In genomic region chr21:36069713-36070573, GRCh38 we compare ENCODE assay signal across 8 cellular contexts. TPM values are rescaled to one million over a fixed set of nuclear protein-coding genes. Genes with fewer than 3 reads are reported as not detected.
A peak's percentile ranks its signal among the peaks of the same experiment; 100 is the strongest.
DNase-seq lines count a peak whose midpoint lies in the region; ATAC-seq, FAIRE-seq and TF ChIP-seq lines count a peak whose summit lies in the region.

Gene CBR1, plus strand, starts transcription at chr21:36070024. Its CDS starts 92 bp downstream, at chr21:36070116.

- POLR2A ChIA-PET in activated CD8-positive, alpha-beta T cell treated with anti-CD3 and anti-CD28 coated beads, Interleukin-2, amount 10 ng/mL, durations not matched to agents 7 days and 5 days (lab: Charles Lee), result interaction anchor here (0.6 to 2.4 kb wide), 8 partner anchors 8 to 198 kb away, joined by 3 to 32 read pairs (median 4); partner anchors contain the start of gene SETD4

- ATAC-seq in HG03457 (IDR thresholded peaks at IDR 0.05; ENCODE audit: unreplicated experiment), result peak; percentile 82
- ATAC-seq in activated CD8-positive, alpha-beta T cell treated with anti-CD3 and anti-CD28 coated beads, Interleukin-2, amount 10 ng/mL, durations not matched to agents 7 days and 5 days, result peak; percentile 97

- no peak for TF ChIP-seq CTCF in lower leg skin (IDR thresholded peaks at IDR 0.05)

- no peak for FAIRE-seq in GM19239 (lab: Jason Lieb, UNC)

- H3K4me1 Mint-ChIP-seq in activated CD8-positive, alpha-beta T cell treated with anti-CD3 and anti-CD28 coated beads, Interleukin-2, amount 10 ng/mL, durations not matched to agents 7 days and 5 days (ENCODE audit: low read depth), result peaks cover 44% of the 10 kb centered on the region

- no peak for TF ChIP-seq POLR2A in lower leg skin (IDR thresholded peaks at IDR 0.05)

- peaks cover 47% of the 10 kb centered on the region for H3K36me3 Mint-ChIP-seq in activated CD8-positive, alpha-beta T cell treated with anti-CD3 and anti-CD28 coated beads, Interleukin-2, amount 10 ng/mL, durations not matched to agents 7 days and 5 days (ENCODE audit: low read depth)

- H3K27ac Mint-ChIP-seq in activated CD8-positive, alpha-beta T cell treated with anti-CD3 and anti-CD28 coated beads, Interleukin-2, amount 10 ng/mL, durations not matched to agents 7 days and 5 days, result peak within 1 kb of the TSS; percentile 89

- CTCF ChIA-PET in activated CD8-positive, alpha-beta T cell treated with anti-CD3 and anti-CD28 coated beads, Interleukin-2, amount 10 ng/mL, durations not matched to agents 7 days and 5 days (lab: Charles Lee), result interaction anchor here (0.6 to 2.1 kb wide), 7 partner anchors 9 to 1637 kb away, joined by 3 to 9 read pairs (median 3); partner anchors contain the start of gene SETD4

- no peaks in the 10 kb centered on the region for H3K27me3 Mint-ChIP-seq in activated CD8-positive, alpha-beta T cell treated with anti-CD3 and anti-CD28 coated beads, Interleukin-2, amount 10 ng/mL, durations not matched to agents 7 days and 5 days (ENCODE audit: low read depth)

- peak; percentile 72 to 77 for DNase-seq in AML-193 (lab: John Stamatoyannopoulos, UW)
- DNase-seq in GM19239 (ENCODE audit: insufficient read length, low spot score), result peak; percentile 40
- peak; percentile 94 for DNase-seq in NCI-H748 (lab: John Stamatoyannopoulos, UW; ENCODE audit: unreplicated experiment)
- peak; percentile 93 for DNase-seq in activated CD8-positive, alpha-beta T cell treated with anti-CD3 and anti-CD28 coated beads, Interleukin-2, amount 10 ng/mL, durations not matched to agents 7 days and 5 days
- peak; percentile 81 for DNase-seq in ecto neural progenitor cell (ENCODE audit: low spot score)
- DNase-seq in lower leg skin (ENCODE audit: low spot score in 2 of 2), result peak; percentile 89 to 97
- peak; percentile 88 to 90 for DNase-seq in stimulated activated CD4-positive, alpha-beta T cell treated with anti-CD3 and anti-CD28 coated beads, Interleukin-4, amount 100 ng/mL, for 4 hours

- intact Hi-C loops in lower leg skin (cut with DNase I; ENCODE audit: low total_unique reads), result no loop called here

- 1% methylated on average over 32 to 34 of the region's 71 CpGs for WGBS in lower leg skin, 2 donors

- H3K4me3 ChIP-seq in lower leg skin (ENCODE audit: low read depth, poor library complexity, severe bottlenecking), result peak within 1 kb of the TSS; percentile 83

- peaks cover 15% of the 10 kb centered on the region for H3K9me3 Mint-ChIP-seq in activated CD8-positive, alpha-beta T cell treated with anti-CD3 and anti-CD28 coated beads, Interleukin-2, amount 10 ng/mL, durations not matched to agents 7 days and 5 days (ENCODE audit: insufficient read depth)

- H3K4me3 Mint-ChIP-seq in activated CD8-positive, alpha-beta T cell treated with anti-CD3 and anti-CD28 coated beads, Interleukin-2, amount 10 ng/mL, durations not matched to agents 7 days and 5 days, result peak within 1 kb of the TSS; percentile 90

RNA-seq across cellular contexts. Expression of gene CBR1, which starts in this region (rescaled TPM):
- 10 to 100 TPM; 54.1 to 62.3 TPM for total RNA-seq in activated CD8-positive, alpha-beta T cell treated with anti-CD3 and anti-CD28 coated beads, Interleukin-2, amount 10 ng/mL, durations not matched to agents 7 days and 5 days
- 100 to 1,000 TPM; 312 to 945 (median 473) TPM for total RNA-seq in lower leg skin

Comparison
In these comparisons a context has a peak if more than half of its experiments do, and no peak if none do; other contexts are left out.
1. Peak in every context shown above with its lines: DNase-seq, ATAC-seq and H3K4me3 ChIP-seq.
2. RNA of gene CBR1 (total RNA-seq): 312 to 945 TPM in lower leg skin; 54.1 to 62.3 TPM in activated CD8-positive, alpha-beta T cell treated with anti-CD3 and anti-CD28 coated beads, Interleukin-2, amount 10 ng/mL, durations not matched to agents 7 days and 5 days; every median in the first group is over 4 times any median in the second.
3. DNase-seq: peak in every context shown above with its lines; median percentile 94 in NCI-H748; 93 in activated CD8-positive, alpha-beta T cell treated with anti-CD3 and anti-CD28 coated beads, Interleukin-2, amount 10 ng/mL, durations not matched to agents 7 days and 5 days; 93 in lower leg skin; 89 in stimulated activated CD4-positive, alpha-beta T cell treated with anti-CD3 and anti-CD28 coated beads, Interleukin-4, amount 100 ng/mL, for 4 hours; 81 in ecto neural progenitor cell; 74 in AML-193; 40 in GM19239.